6 cellular contexts compared by ENCODE assay signal in genomic region chr19:12725609-12726008, GRCh38. TPM values are rescaled to one million over a fixed set of nuclear protein-coding genes. Genes with fewer than 3 reads are reported as not detected.
"Had no signal": no experiment of that assay in that cellular context is flagged by ENCODE, and none has a peak within 500 bp of the region (broad histone marks: within the 10 kb centered on the region; RNA-seq: fewer than 3 reads in every experiment).

No MANE protein-coding gene starts in this region.

RNA-seq across cellular contexts. Expression of gene BEST2, which starts 26.0 kb away (rescaled TPM):
- total RNA-seq: M059J, OCI-LY7, PC-9, Right ventricle myocardium superior, RPMI7951 had no signal
- polyA plus RNA-seq: SK-N-SH had no signal
